Comparison of ENCODE assay signal across 9 cellular contexts in the genomic region with DNA sequence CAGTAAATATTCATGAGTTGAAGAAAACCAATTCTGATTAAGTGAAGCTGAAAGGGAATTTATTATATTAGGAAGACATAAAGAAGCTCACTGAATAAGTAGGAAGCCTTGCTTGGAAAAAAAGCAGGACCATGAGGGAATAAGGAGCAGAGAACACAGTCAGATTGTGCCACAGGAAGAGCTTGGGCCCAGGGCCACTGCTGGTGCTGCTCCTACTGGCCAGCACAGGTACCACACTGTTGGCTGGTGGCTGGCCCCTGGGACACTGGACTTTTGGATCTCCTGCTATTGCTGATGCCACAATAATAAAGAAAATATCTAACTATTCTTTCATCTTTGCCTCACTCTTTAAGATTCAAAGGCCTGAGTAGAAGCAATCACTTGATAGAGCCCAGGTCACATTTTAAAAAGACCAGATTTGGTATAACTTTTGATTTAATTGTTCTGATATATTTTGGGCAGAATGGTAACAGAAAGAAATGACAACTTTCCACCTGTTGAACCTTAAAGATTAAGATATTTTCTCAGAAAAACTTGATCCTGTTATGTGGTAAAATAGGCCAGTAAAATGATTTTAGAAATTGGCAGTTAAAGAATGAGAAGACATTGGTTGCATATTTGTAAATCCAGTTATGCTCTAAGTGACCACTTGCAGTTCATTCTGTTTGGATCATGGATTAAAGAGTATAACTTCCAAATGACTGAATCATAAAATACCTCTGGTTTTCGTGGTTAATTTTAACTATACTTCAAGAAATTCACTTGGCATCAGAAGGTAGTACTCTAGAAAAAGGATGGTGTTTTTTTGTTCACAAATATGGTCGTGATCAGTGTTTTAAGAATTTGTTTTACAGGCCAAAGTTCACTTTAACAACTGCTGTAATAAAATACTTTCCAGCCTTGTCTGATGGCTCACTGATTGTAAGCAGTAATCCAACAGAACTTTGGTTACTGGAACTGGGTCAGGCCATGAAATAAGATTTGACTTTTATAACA.
DNase-seq lines count a peak whose midpoint lies in the region; ATAC-seq and TF ChIP-seq lines count a peak whose summit lies in the region.
"Had no signal": no experiment of that assay in that cellular context is flagged by ENCODE, and none has a peak within 500 bp of the region (broad histone marks: within the 10 kb centered on the region; RNA-seq: fewer than 3 reads in every experiment).

No MANE protein-coding gene starts in this region.

- no peaks in the 10 kb centered on the region for H4K20me1 ChIP-seq in mammary epithelial cell (ENCODE audit: insufficient read depth, low read length)

- intact Hi-C loops in activated CD8-positive, alpha-beta T cell treated with anti-CD3 and anti-CD28 coated beads for 36 hours (cut with micrococcal nuclease): no loop called here
- intact Hi-C loops in mammary epithelial cell (cut with micrococcal nuclease): loop anchor here (5.0 kb wide), 1 partner anchor 383 kb away; no protein-coding TSS in a partner anchor
- intact Hi-C loops in posterior cingulate gyrus (cut with DNase I): no loop called here

- no peak overlapping the region for H3K4me2 ChIP-seq in mammary epithelial cell (ENCODE audit: insufficient read depth, low read depth, low read length)

- no peaks in the 10 kb centered on the region for H3K9me3 Mint-ChIP-seq in activated CD8-positive, alpha-beta T cell treated with anti-CD3 and anti-CD28 coated beads for 36 hours
- H3K9me3 Mint-ChIP-seq in activated CD8-positive, alpha-beta T cell treated with anti-CD3 and anti-CD28 coated beads, Interleukin-2, amount 10 ng/mL, durations not matched to agents 7 days and 5 days (ENCODE audit: insufficient read depth): no peaks in the 10 kb centered on the region
- H3K9me3 Mint-ChIP-seq: activated naive CD4-positive, alpha-beta T cell treated with anti-CD3 and anti-CD28 coated beads, Interleukin-2, amount 50 U/mL, for 72 hours had no signal

- no peak overlapping the region for H3K4me3 Mint-ChIP-seq in activated CD8-positive, alpha-beta T cell treated with anti-CD3 and anti-CD28 coated beads for 36 hours
- H3K4me3 Mint-ChIP-seq in activated CD8-positive, alpha-beta T cell treated with anti-CD3 and anti-CD28 coated beads, Interleukin-2, amount 10 ng/mL, durations not matched to agents 7 days and 5 days: no peak overlapping the region

- peaks cover 3% of the 10 kb centered on the region for H3K36me3 ChIP-seq in mammary epithelial cell (ENCODE audit: insufficient read depth, low read length)

- no peak overlapping the region for H3K4me3 ChIP-seq in mammary epithelial cell (replicated peaks in 1 of 3; ENCODE audit: insufficient read depth in 1 of 3, low read depth in 2 of 3, low read length in 3 of 3)

- no peaks in the 10 kb centered on the region for H3K27me3 Mint-ChIP-seq in activated CD8-positive, alpha-beta T cell treated with anti-CD3 and anti-CD28 coated beads for 36 hours
- no peaks in the 10 kb centered on the region for H3K27me3 Mint-ChIP-seq in activated CD8-positive, alpha-beta T cell treated with anti-CD3 and anti-CD28 coated beads, Interleukin-2, amount 10 ng/mL, durations not matched to agents 7 days and 5 days (ENCODE audit: low read depth)

- dilution Hi-C loops in mammary epithelial cell (cut with HindIII; ENCODE audit: low sequenced_read_pairs): no loop called here

- H3K9ac ChIP-seq in mammary epithelial cell (ENCODE audit: insufficient read depth, low read length): no peak overlapping the region

- H3K36me3 Mint-ChIP-seq in activated CD8-positive, alpha-beta T cell treated with anti-CD3 and anti-CD28 coated beads for 36 hours (ENCODE audit: low read depth): peaks cover 16% of the 10 kb centered on the region
- H3K36me3 Mint-ChIP-seq in activated CD8-positive, alpha-beta T cell treated with anti-CD3 and anti-CD28 coated beads, Interleukin-2, amount 10 ng/mL, durations not matched to agents 7 days and 5 days (ENCODE audit: low read depth): peaks cover 7% of the 10 kb centered on the region

- BruUV-seq in mammary epithelial cell (replicated peaks; lab: Mats Ljungman, UMichigan): no TSS peak

- 3% methylated on average over 2 of the region's 2 CpGs for WGBS in mammary epithelial cell (ENCODE audit: low coverage, missing lambda C conversion rate)

- no peaks in the 10 kb centered on the region for H3K27me3 ChIP-seq in mammary epithelial cell (ENCODE audit: insufficient read depth, low read length)

- H3K27ac Mint-ChIP-seq in activated CD8-positive, alpha-beta T cell treated with anti-CD3 and anti-CD28 coated beads for 36 hours: no peak overlapping the region
- no peak overlapping the region for H3K27ac Mint-ChIP-seq in activated CD8-positive, alpha-beta T cell treated with anti-CD3 and anti-CD28 coated beads, Interleukin-2, amount 10 ng/mL, durations not matched to agents 7 days and 5 days

- no peaks in the 10 kb centered on the region for H3K79me2 ChIP-seq in mammary epithelial cell (ENCODE audit: insufficient read depth, low read length)

- H3K27ac ChIP-seq in mammary epithelial cell (ENCODE audit: insufficient read depth, low read depth, low read length): no peak overlapping the region

- H3K9me3 ChIP-seq in mammary epithelial cell (replicated peaks; ENCODE audit: insufficient read depth, low read length): no peaks in the 10 kb centered on the region

- in situ Hi-C loops in mammary epithelial cell (cut with MboI; ENCODE audit: low sequenced_read_pairs in 2 of 2): no loop called here

- peaks cover 9% of the 10 kb centered on the region for H3K4me1 ChIP-seq in mammary epithelial cell (ENCODE audit: insufficient read depth, low read length)

- no peaks in the 10 kb centered on the region for H3K4me1 Mint-ChIP-seq in activated CD8-positive, alpha-beta T cell treated with anti-CD3 and anti-CD28 coated beads for 36 hours (ENCODE audit: low read depth)
- H3K4me1 Mint-ChIP-seq in activated CD8-positive, alpha-beta T cell treated with anti-CD3 and anti-CD28 coated beads, Interleukin-2, amount 10 ng/mL, durations not matched to agents 7 days and 5 days (ENCODE audit: low read depth): no peaks in the 10 kb centered on the region

- no peak for ATAC-seq in activated CD8-positive, alpha-beta T cell treated with anti-CD3 and anti-CD28 coated beads for 36 hours
- no peak for ATAC-seq in activated CD8-positive, alpha-beta T cell treated with anti-CD3 and anti-CD28 coated beads, Interleukin-2, amount 10 ng/mL, durations not matched to agents 7 days and 5 days
- ATAC-seq in HG03520 (IDR thresholded peaks at IDR 0.05; ENCODE audit: unreplicated experiment): peak; percentile 79

- CTCF ChIA-PET in activated CD8-positive, alpha-beta T cell treated with anti-CD3 and anti-CD28 coated beads for 36 hours (lab: Charles Lee): interaction anchor here (0.6 to 1.2 kb wide), 4 partner anchors 13 to 184 kb away, joined by 3 read pairs; no protein-coding TSS in a partner anchor
- CTCF ChIA-PET in activated CD8-positive, alpha-beta T cell treated with anti-CD3 and anti-CD28 coated beads, Interleukin-2, amount 10 ng/mL, durations not matched to agents 7 days and 5 days (lab: Charles Lee): no interaction called here
- CTCF ChIA-PET in mammary epithelial cell (lab: Charles Lee; ENCODE audit: low non-redundant PET): no interaction called here

- H2AFZ ChIP-seq in mammary epithelial cell (ENCODE audit: low read depth, low read length): no peak overlapping the region

- peak; percentile 13 for DNase-seq in activated CD8-positive, alpha-beta T cell treated with anti-CD3 and anti-CD28 coated beads for 36 hours
- DNase-seq in activated CD8-positive, alpha-beta T cell treated with anti-CD3 and anti-CD28 coated beads, Interleukin-2, amount 10 ng/mL, durations not matched to agents 7 days and 5 days: no peak
- DNase-seq in mammary epithelial cell: peak; percentile 37
- peak; percentile 46 to 51 for DNase-seq in lung microvascular endothelial cell (ENCODE audit: low read depth in 2 of 2)
- no peak for DNase-seq in activated naive CD4-positive, alpha-beta T cell treated with Interleukin-2 at 50 U/mL for 16 hours
- DNase-seq in posterior cingulate gyrus: no peak
- no peak for DNase-seq in NCI-H510A treated with DMSO at 0.1 percent for 48 hours (lab: John Stamatoyannopoulos, UW)

- POLR2A ChIA-PET in activated CD8-positive, alpha-beta T cell treated with anti-CD3 and anti-CD28 coated beads for 36 hours (lab: Charles Lee): no interaction called here
- POLR2A ChIA-PET in activated CD8-positive, alpha-beta T cell treated with anti-CD3 and anti-CD28 coated beads, Interleukin-2, amount 10 ng/mL, durations not matched to agents 7 days and 5 days (lab: Charles Lee): no interaction called here

- TF ChIP-seq CTCF in activated CD8-positive, alpha-beta T cell treated with anti-CD3 and anti-CD28 coated beads for 36 hours (IDR thresholded peaks at IDR 0.05): peak; percentile 61
- peak; percentile 62 to 65 for TF ChIP-seq CTCF in mammary epithelial cell (conservative IDR thresholded peaks at IDR 0.05 in 1 of 2, IDR thresholded peaks at IDR 0.05 in 1 of 2; ENCODE audit: extremely low read depth in 1 of 2, insufficient read depth in 1 of 2, low read depth in 1 of 2, low read length in 2 of 2)

Comparison
In these comparisons a context has a peak if more than half of its experiments do, and no peak if none do; other contexts are left out.
1. DNase-seq: peak in activated CD8-positive, alpha-beta T cell treated with anti-CD3 and anti-CD28 coated beads for 36 hours (single experiment), mammary epithelial cell (single experiment) and lung microvascular endothelial cell (2 of 2); none in activated CD8-positive, alpha-beta T cell treated with anti-CD3 and anti-CD28 coated beads, Interleukin-2, amount 10 ng/mL, durations not matched to agents 7 days and 5 days (single experiment), activated naive CD4-positive, alpha-beta T cell treated with Interleukin-2 at 50 U/mL for 16 hours (single experiment), posterior cingulate gyrus (0 of 10) and NCI-H510A treated with DMSO at 0.1 percent for 48 hours (single experiment).